ENCODE assay signal across 20 cellular contexts in the genomic region with DNA sequence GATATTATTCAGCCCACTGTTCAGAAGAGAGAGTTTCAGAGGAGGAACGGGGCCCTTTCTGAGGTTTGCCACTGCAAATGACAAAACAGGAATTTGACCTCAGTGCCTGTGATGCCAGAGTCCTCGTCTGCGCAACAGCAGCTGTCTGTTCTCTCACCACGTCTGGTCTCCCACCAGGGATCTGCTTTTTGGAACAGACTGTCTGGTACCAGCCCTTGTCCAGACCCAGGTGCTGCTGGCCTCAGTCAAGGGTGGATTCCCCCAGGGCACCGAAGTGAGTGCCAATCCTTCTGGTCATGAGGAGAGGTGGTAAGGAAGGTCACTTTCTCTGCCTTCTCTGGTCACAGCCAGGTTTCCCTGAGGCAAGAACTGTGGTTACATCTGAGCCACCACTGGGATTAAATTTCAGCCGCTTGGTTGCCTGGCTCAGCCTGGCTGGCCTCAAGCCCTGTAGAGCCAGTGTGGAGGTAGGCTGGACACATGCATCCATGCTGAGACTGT. TPM values are rescaled to one million over a fixed set of nuclear protein-coding genes. Genes with fewer than 3 reads are reported as not detected.
DNase-seq lines count a peak whose midpoint lies in the region; ATAC-seq, FAIRE-seq and TF ChIP-seq lines count a peak whose summit lies in the region.
"Had no signal": no experiment of that assay in that cellular context is flagged by ENCODE, and none has a peak within 500 bp of the region (broad histone marks: within the 10 kb centered on the region; RNA-seq: fewer than 3 reads in every experiment).

No MANE protein-coding gene starts in this region.

- H3K4me1 Mint-ChIP-seq in nephron progenitor cell, result peaks cover 42% of the 10 kb centered on the region

- 27% methylated on average over 6 of the region's 6 CpGs for WGBS in K562 (ENCODE audit: insufficient coverage, low coverage, missing lambda C conversion rate)

- H3K36me3 ChIP-seq in MG63 (no peaks in the 10 kb centered on the region), K562 (ENCODE audit: control insufficient read depth, insufficient read depth, low read length) (peaks cover 16% of the 10 kb centered on the region; the same call in 2 of the 3 replicates)
- H3K36me3 ChIP-seq: BLaER1 treated with 17β-estradiol and CSF1 and Interleukin-3, amounts not matched to agents 10 nM and 100 nM; colonic mucosa; ovary; stomach had no signal

- no peak for TF ChIP-seq CTCF in K562 (IDR thresholded peaks at IDR 0.05 in 2 of 3, conservative IDR thresholded peaks at IDR 0.05 in 1 of 3; ENCODE audit: insufficient read depth in 2 of 3, low read depth in 1 of 3, low read length in 3 of 3)
- no peak for TF ChIP-seq CTCF in nephron progenitor cell (IDR thresholded peaks at IDR 0.05)

- POLR2A ChIA-PET in K562 (lab: Yijun Ruan, JAX), result interaction anchor here (1.1 to 1.3 kb wide), 5 partner anchors 9 to 34 kb away, joined by 3 to 4 read pairs (median 3); no protein-coding TSS in a partner anchor

- no TSS peak for BruUV-seq in K562 (replicated peaks; lab: Mats Ljungman, UMichigan)

- H3K4me1 ChIP-seq in K562 (replicated peaks in 1 of 2; ENCODE audit: control insufficient read depth in 2 of 2, insufficient read depth in 2 of 2, low read length in 2 of 2), result peaks cover 0 to 13% of the 10 kb centered on the region in 2 experiments; a peak in 2 of 5 replicates
- H3K4me1 ChIP-seq: colonic mucosa had no signal

- H3K36me3 Mint-ChIP-seq in nephron progenitor cell (ENCODE audit: low read depth), result no peaks in the 10 kb centered on the region

- peak; percentile 49 for TF ChIP-seq POLR2A in K562 (conservative IDR thresholded peaks at IDR 0.05)

- H3K27ac Mint-ChIP-seq in nephron progenitor cell, result peak overlapping the region; percentile 28
- H3K27ac Mint-ChIP-seq: activated T-helper 17 cell treated with anti-CD3 and anti-CD28 coated beads, Interleukin-2, amount 50 U/mL, for 72 hours had no signal

- H3K4me3 ChIP-seq in MG63 (no peak overlapping the region), K562 (no peak overlapping the region)
- H3K4me3 ChIP-seq: BLaER1 treated with 17β-estradiol and CSF1 and Interleukin-3, amounts not matched to agents 10 nM and 100 nM; colonic mucosa; ovary; stomach had no signal

- no peak for FAIRE-seq in K562 (lab: Jason Lieb, UNC)

- H3K4me2 ChIP-seq in K562 (ENCODE audit: insufficient read depth, low read length), result no peak overlapping the region
- H3K4me2 ChIP-seq: BLaER1 treated with 17β-estradiol and CSF1 and Interleukin-3, amounts not matched to agents 10 nM and 100 nM had no signal

- H3K27ac ChIP-seq in K562 (ENCODE audit: extremely low read depth, low read depth, low read length), result no peak overlapping the region
- H3K27ac ChIP-seq: BLaER1 treated with 17β-estradiol and CSF1 and Interleukin-3, amounts not matched to agents 10 nM and 100 nM; colonic mucosa; epithelial cell of prostate; ovary; stomach; VCaP had no signal

- H3K9me3 ChIP-seq in MG63, result no peaks in the 10 kb centered on the region
- no peaks in the 10 kb centered on the region for H3K9me3 ChIP-seq in K562 (replicated peaks; ENCODE audit: control insufficient read depth, insufficient read depth, low read depth, low read length)
- H3K9me3 ChIP-seq: BLaER1 treated with 17β-estradiol and CSF1 and Interleukin-3, amounts not matched to agents 10 nM and 100 nM; colonic mucosa; ovary; stomach had no signal

- H2AFZ ChIP-seq in K562 (ENCODE audit: low read depth, low read length), result no peak overlapping the region

- H3K9ac ChIP-seq in K562 (ENCODE audit: insufficient read depth in 1 of 2, low read depth in 2 of 2, low read length in 2 of 2), result peak overlapping the region in 1 of 2 experiments; percentile 56; a peak in 1 of 4 replicates
- H3K9ac ChIP-seq: BLaER1 treated with 17β-estradiol and CSF1 and Interleukin-3, amounts not matched to agents 10 nM and 100 nM had no signal

- CTCF ChIA-PET in K562 (lab: Yijun Ruan, JAX; ENCODE audit: low intra/inter-chr PET ratio), result no interaction called here

- intact Hi-C loops in K562 (cut with micrococcal nuclease), result no loop called here

- H3K27me3 Mint-ChIP-seq in nephron progenitor cell (ENCODE audit: low read depth, poor library complexity), result peaks cover 92% of the 10 kb centered on the region

- no peak for TF ChIP-seq RAD21 in K562 (CRISPR knock-in tag; conservative IDR thresholded peaks at IDR 0.05 in 1 of 2, IDR thresholded peaks at IDR 0.05 in 1 of 2)

- ATAC-seq in K562 (peak; percentile 9), HG03097 (IDR thresholded peaks at IDR 0.05; ENCODE audit: low FRiP score, unreplicated experiment) (no peak), GM21423 (IDR thresholded peaks at IDR 0.05; ENCODE audit: unreplicated experiment) (no peak)
- ATAC-seq: activated T-helper 17 cell treated with anti-CD3 and anti-CD28 coated beads, Interleukin-2, amount 50 U/mL, for 72 hours had no signal

- in situ Hi-C loops in K562 (cut with MboI), result no loop called here

- H3K27me3 ChIP-seq in MG63 (peaks cover 43% of the 10 kb centered on the region), K562 (ENCODE audit: control insufficient read depth in 2 of 2, insufficient read depth in 2 of 2, low read length in 2 of 2) (peaks cover 4 to 9% of the 10 kb centered on the region in 2 experiments; a peak in 2 of 5 replicates)
- H3K27me3 ChIP-seq: ovary had no signal

- DNase-seq in GF-D8 (lab: John Stamatoyannopoulos, UW), result peak; percentile 3
- DNase-seq in MG63, result peak; percentile 14
- no peak for DNase-seq in K562 (ENCODE audit: extremely low read depth in 1 of 4, low spot score in 3 of 4)
- DNase-seq in nephron progenitor cell, result no peak
- DNase-seq in NCI-H2227 (lab: John Stamatoyannopoulos, UW; ENCODE audit: unreplicated experiment), result no peak
- DNase-seq in NCI-H2227 treated with DMSO at 0.1 percent for 48 hours (lab: John Stamatoyannopoulos, UW), result no peak
- DNase-seq: colonic mucosa; DND-41; NCI-H2081 treated with DMSO at 0.1 percent for 48 hours; ovary; stimulated activated CD4-positive, alpha-beta T cell treated with anti-CD3 and anti-CD28 coated beads, Interleukin-12 subunit alpha, Interleukin-12 subunit beta, amount 100 ng/mL, for 4 hours; stomach had no signal

- H4K20me1 ChIP-seq in K562 (replicated peaks; ENCODE audit: control insufficient read depth, insufficient read depth, low read length), result peaks cover 34% of the 10 kb centered on the region

- H3K79me2 ChIP-seq in K562 (ENCODE audit: control insufficient read depth, insufficient read depth, low read length), result no peaks in the 10 kb centered on the region

- H3K4me3 Mint-ChIP-seq in nephron progenitor cell, result peak overlapping the region; percentile 44
- H3K4me3 Mint-ChIP-seq: activated T-helper 17 cell treated with anti-CD3 and anti-CD28 coated beads, Interleukin-2, amount 50 U/mL, for 72 hours had no signal

- H3K9me3 Mint-ChIP-seq in nephron progenitor cell, result no peaks in the 10 kb centered on the region
- H3K9me3 Mint-ChIP-seq: activated T-helper 17 cell treated with anti-CD3 and anti-CD28 coated beads, Interleukin-2, amount 50 U/mL, for 72 hours had no signal

- no peak for TF ChIP-seq EP300 in K562 (IDR thresholded peaks at IDR 0.05; ENCODE audit: low read length)

- H3K9me1 ChIP-seq in K562 (ENCODE audit: control insufficient read depth, insufficient read depth, low read length), result no peaks in the 10 kb centered on the region

RNA-seq across cellular contexts. Expression of a gene that starts 2.3 kb away (rescaled TPM):
- not detected in 2 replicates for total RNA-seq in MG63 (2014; rRNA removed; shearing (Covaris generic); ENCODE audit: low replicate concordance)
- 0.12 TPM in 1 of 2 replicates, not detected in the other for total RNA-seq in K562 (2011; cell fraction: chromatin; rRNA removed; ENCODE audit: low replicate concordance)
- 0.17 and 0.26 TPM in 2 replicates for total RNA-seq in K562 (2011; cell fraction: nucleolus; rRNA removed)
- not detected in 2 replicates for total RNA-seq in K562 (2011; cell fraction: nucleoplasm; rRNA removed)
- total RNA-seq in K562 (2014; rRNA removed), result 0.12 TPM in 1 of 2 replicates, not detected in the other
- total RNA-seq in K562 (2014; rRNA removed; fragmentation: Illumina TruSeq; extraction: Trizol), result not detected in 2 replicates
- 0.08 TPM in 1 of 2 replicates, not detected in the other for total RNA-seq in K562 (2015; rRNA removed; fragmentation: Illumina TruSeq; extraction: Trizol)
- 0.22 TPM in 1 of 2 replicates, not detected in the other for total RNA-seq in K562 (2021)
- 0.06 and 0.09 TPM in 2 replicates for polyA plus RNA-seq in K562 (2011; rRNA removed)
- polyA plus RNA-seq in K562 (2011; cell fraction: cytosol; rRNA removed), result 0.04 and 0.25 TPM in 2 replicates
- polyA plus RNA-seq in K562 (2011; cell fraction: nucleus; rRNA removed), result 0.06 and 0.21 TPM in 2 replicates
- 0.35 and 0.52 TPM in 2 replicates for polyA plus RNA-seq in K562 (2012)
- 0.19 and 0.33 TPM in 2 replicates for polyA plus RNA-seq in K562 (2014; fragmentation: Illumina TruSeq; extraction: Trizol)
- polyA plus RNA-seq in K562 (2014; fragmentation: Nextera tagmentation; extraction: Ambion mirVana), result under 1 TPM in 1 of 2 experiments, not detected in 1; 0.04 TPM
- polyA plus RNA-seq in K562 (2014; rRNA removed), result 0.22 and 0.23 TPM in 2 replicates
- polyA minus RNA-seq in K562 (2011; rRNA and poly(A)+ RNA removed), result not detected in 2 replicates
- not detected in 2 replicates for polyA minus RNA-seq in K562 (2011; cell fraction: cytosol; rRNA and poly(A)+ RNA removed)
- not detected in 2 replicates for polyA minus RNA-seq in K562 (2011; cell fraction: nucleus; rRNA and poly(A)+ RNA removed)
- total RNA-seq: activated T-helper 17 cell treated with anti-CD3 and anti-CD28 coated beads, Interleukin-2, amount 50 U/mL, for 72 hours; glomerular endothelial cell had no signal

RNA-seq across cellular contexts. Expression of a gene that starts 20.4 kb away (rescaled TPM):
- total RNA-seq in MG63 (2014; rRNA removed; shearing (Covaris generic); ENCODE audit: low replicate concordance), result not detected in 2 replicates
- 1.4 TPM in 1 of 2 replicates, not detected in the other for total RNA-seq in K562 (2011; cell fraction: chromatin; rRNA removed; ENCODE audit: low replicate concordance)
- total RNA-seq in K562 (2011; cell fraction: nucleolus; rRNA removed), result 3.0 TPM in 2 replicates
- total RNA-seq in K562 (2011; cell fraction: nucleoplasm; rRNA removed), result 0.53 and 0.88 TPM in 2 replicates
- total RNA-seq in K562 (2014; rRNA removed) (3.1 and 3.8 TPM in 2 replicates), K562 (2014; rRNA removed; fragmentation: Illumina TruSeq; extraction: Trizol) (not detected in 2 replicates), K562 (2015; rRNA removed; fragmentation: Illumina TruSeq; extraction: Trizol) (0.14 and 0.19 TPM in 2 replicates), K562 (2021) (3.6 and 5.2 TPM in 2 replicates)
- polyA plus RNA-seq in K562 (2011; rRNA removed) (0.39 and 0.76 TPM in 2 replicates), K562 (2014; fragmentation: Illumina TruSeq; extraction: Trizol) (0.17 TPM in 1 of 2 replicates, not detected in the other), K562 (2014; fragmentation: Nextera tagmentation; extraction: Ambion mirVana) (not detected), K562 (2014; rRNA removed) (4.4 and 4.5 TPM in 2 replicates)
- 1.3 and 4.1 TPM in 2 replicates for polyA plus RNA-seq in K562 (2011; cell fraction: cytosol; rRNA removed)
- 6.5 and 10.9 TPM in 2 replicates for polyA plus RNA-seq in K562 (2011; cell fraction: nucleus; rRNA removed)
- polyA plus RNA-seq in K562 (2012), result 0.95 and 3.3 TPM in 2 replicates
- polyA minus RNA-seq in K562 (2011; rRNA and poly(A)+ RNA removed), result 0.35 TPM in 1 of 2 replicates, not detected in the other
- not detected in 2 replicates for polyA minus RNA-seq in K562 (2011; cell fraction: cytosol; rRNA and poly(A)+ RNA removed)
- 3.1 and 3.8 TPM in 2 replicates for polyA minus RNA-seq in K562 (2011; cell fraction: nucleus; rRNA and poly(A)+ RNA removed)
- total RNA-seq: glomerular endothelial cell, SK-MEL-5, stomach had no signal

RNA-seq across cellular contexts. Expression of a gene that starts 37.6 kb away (rescaled TPM):
- total RNA-seq in MG63 (2014; rRNA removed; shearing (Covaris generic); ENCODE audit: low replicate concordance), result 0.03 TPM in 1 of 2 replicates, not detected in the other
- total RNA-seq in K562 (2011; cell fraction: chromatin; rRNA removed; ENCODE audit: low replicate concordance), result 1.5 and 2.0 TPM in 2 replicates
- 1.7 TPM in 2 replicates for total RNA-seq in K562 (2011; cell fraction: nucleolus; rRNA removed)
- total RNA-seq in K562 (2011; cell fraction: nucleoplasm; rRNA removed), result 1.8 and 3.1 TPM in 2 replicates
- total RNA-seq in K562 (2014; rRNA removed) (5.8 and 6.6 TPM in 2 replicates), K562 (2014; rRNA removed; fragmentation: Illumina TruSeq; extraction: Trizol) (3.3 and 4.1 TPM in 2 replicates), K562 (2015; rRNA removed; fragmentation: Illumina TruSeq; extraction: Trizol) (4.8 and 4.9 TPM in 2 replicates), K562 (2021) (5.5 and 8.6 TPM in 2 replicates)
- polyA plus RNA-seq in K562 (2011; rRNA removed) (2.7 TPM in 2 replicates), K562 (2014; fragmentation: Illumina TruSeq; extraction: Trizol) (5.4 and 6.3 TPM in 2 replicates), K562 (2014; fragmentation: Nextera tagmentation; extraction: Ambion mirVana) (under 1 TPM; 0.10 to 0.13 TPM), K562 (2014; rRNA removed) (2.5 and 4.2 TPM in 2 replicates)
- 1.5 and 2.5 TPM in 2 replicates for polyA plus RNA-seq in K562 (2011; cell fraction: cytosol; rRNA removed)
- polyA plus RNA-seq in K562 (2011; cell fraction: nucleus; rRNA removed), result 3.2 and 5.5 TPM in 2 replicates
- polyA plus RNA-seq in K562 (2012), result 6.5 and 7.0 TPM in 2 replicates
- 2.3 and 2.4 TPM in 2 replicates for polyA minus RNA-seq in K562 (2011; rRNA and poly(A)+ RNA removed)
- 3.8 and 5.4 TPM in 2 replicates for polyA minus RNA-seq in K562 (2011; cell fraction: cytosol; rRNA and poly(A)+ RNA removed)
- 1.2 and 1.4 TPM in 2 replicates for polyA minus RNA-seq in K562 (2011; cell fraction: nucleus; rRNA and poly(A)+ RNA removed)

RNA-seq across cellular contexts. Expression of a gene that starts 38.4 kb away (rescaled TPM):
- 10.0 and 48.6 TPM in 2 replicates for total RNA-seq in MG63 (2014; rRNA removed; shearing (Covaris generic); ENCODE audit: low replicate concordance)
- total RNA-seq in K562 (2011; cell fraction: chromatin; rRNA removed; ENCODE audit: low replicate concordance), result 75.8 and 111 TPM in 2 replicates
- total RNA-seq in K562 (2011; cell fraction: nucleolus; rRNA removed), result 69.5 and 70.0 TPM in 2 replicates
- total RNA-seq in K562 (2011; cell fraction: nucleoplasm; rRNA removed), result 69.2 and 102 TPM in 2 replicates
- 43.7 and 47.5 TPM in 2 replicates for total RNA-seq in K562 (2014; rRNA removed)
- total RNA-seq in K562 (2014; rRNA removed; fragmentation: Illumina TruSeq; extraction: Trizol), result 73.1 and 76.5 TPM in 2 replicates
- total RNA-seq in K562 (2015; rRNA removed; fragmentation: Illumina TruSeq; extraction: Trizol), result 75.8 and 79.5 TPM in 2 replicates
- 45.8 and 51.4 TPM in 2 replicates for total RNA-seq in K562 (2021)
- 51.5 and 57.9 TPM in 2 replicates for polyA plus RNA-seq in K562 (2011; rRNA removed)
- polyA plus RNA-seq in K562 (2011; cell fraction: cytosol; rRNA removed), result 29.4 and 32.0 TPM in 2 replicates
- 51.1 and 51.7 TPM in 2 replicates for polyA plus RNA-seq in K562 (2011; cell fraction: nucleus; rRNA removed)
- 27.1 and 86.2 TPM in 2 replicates for polyA plus RNA-seq in K562 (2012)
- 94.7 and 105 TPM in 2 replicates for polyA plus RNA-seq in K562 (2014; fragmentation: Illumina TruSeq; extraction: Trizol)
- 10 to 100 TPM; 82.1 to 90.8 TPM for polyA plus RNA-seq in K562 (2014; fragmentation: Nextera tagmentation; extraction: Ambion mirVana)
- polyA plus RNA-seq in K562 (2014; rRNA removed), result 53.9 and 59.3 TPM in 2 replicates
- polyA minus RNA-seq in K562 (2011; rRNA and poly(A)+ RNA removed), result 72.9 and 74.3 TPM in 2 replicates
- polyA minus RNA-seq in K562 (2011; cell fraction: cytosol; rRNA and poly(A)+ RNA removed), result 17.4 and 29.2 TPM in 2 replicates
- polyA minus RNA-seq in K562 (2011; cell fraction: nucleus; rRNA and poly(A)+ RNA removed), result 49.8 and 60.9 TPM in 2 replicates

RNA-seq across cellular contexts. Expression of a gene that starts 48.1 kb away (rescaled TPM):
- 105 and 170 TPM in 2 replicates for total RNA-seq in MG63 (2014; rRNA removed; shearing (Covaris generic); ENCODE audit: low replicate concordance)
- 43.8 and 126 TPM in 2 replicates for total RNA-seq in K562 (2011; cell fraction: chromatin; rRNA removed; ENCODE audit: low replicate concordance)
- 112 and 139 TPM in 2 replicates for total RNA-seq in K562 (2011; cell fraction: nucleolus; rRNA removed)
- 102 TPM in 2 replicates for total RNA-seq in K562 (2011; cell fraction: nucleoplasm; rRNA removed)
- total RNA-seq in K562 (2014; rRNA removed) (122 and 150 TPM in 2 replicates), K562 (2014; rRNA removed; fragmentation: Illumina TruSeq; extraction: Trizol) (76.6 and 99.9 TPM in 2 replicates), K562 (2015; rRNA removed; fragmentation: Illumina TruSeq; extraction: Trizol) (90.0 and 93.1 TPM in 2 replicates), K562 (2021) (112 and 113 TPM in 2 replicates)
- polyA plus RNA-seq in K562 (2011; rRNA removed) (38.4 and 66.9 TPM in 2 replicates), K562 (2014; fragmentation: Illumina TruSeq; extraction: Trizol) (136 and 137 TPM in 2 replicates), K562 (2014; fragmentation: Nextera tagmentation; extraction: Ambion mirVana) (10 to 100 TPM; 27.3 to 38.2 TPM), K562 (2014; rRNA removed) (77.2 and 85.8 TPM in 2 replicates)
- polyA plus RNA-seq in K562 (2011; cell fraction: cytosol; rRNA removed), result 81.6 and 136 TPM in 2 replicates
- 82.3 and 92.2 TPM in 2 replicates for polyA plus RNA-seq in K562 (2011; cell fraction: nucleus; rRNA removed)
- polyA plus RNA-seq in K562 (2012), result 106 and 111 TPM in 2 replicates
- 31.2 and 45.6 TPM in 2 replicates for polyA minus RNA-seq in K562 (2011; rRNA and poly(A)+ RNA removed)
- 23.6 and 34.6 TPM in 2 replicates for polyA minus RNA-seq in K562 (2011; cell fraction: cytosol; rRNA and poly(A)+ RNA removed)
- polyA minus RNA-seq in K562 (2011; cell fraction: nucleus; rRNA and poly(A)+ RNA removed), result 40.1 and 65.3 TPM in 2 replicates

Comparison
In these comparisons a context has a peak if more than half of its experiments do, and no peak if none do; other contexts are left out.
1. DNase-seq: peak in GF-D8 (single experiment) and MG63 (single experiment); none in K562 (0 of 4), nephron progenitor cell (single experiment), NCI-H2227 (single experiment) and NCI-H2227 treated with DMSO at 0.1 percent for 48 hours (single experiment).